25 cellular contexts compared by ENCODE assay signal in genomic region chr11:15175780-15176179, GRCh38.
"Had no signal": no experiment of that assay in that cellular context is flagged by ENCODE, and none has a peak within 500 bp of the region (broad histone marks: within the 10 kb centered on the region; RNA-seq: fewer than 3 reads in every experiment).

No MANE protein-coding gene starts in this region.

- H3K4me1 ChIP-seq: breast epithelium, esophagus muscularis mucosa, left ventricle myocardium inferior, sigmoid colon had no signal

- H3K36me3 ChIP-seq: breast epithelium, esophagus muscularis mucosa, left ventricle myocardium inferior, ovary, sigmoid colon, tibial nerve had no signal

- H3K27ac ChIP-seq: breast epithelium, esophagus muscularis mucosa, left ventricle myocardium inferior, ovary, sigmoid colon, tibial nerve had no signal

- H3K27me3 ChIP-seq: breast epithelium, esophagus muscularis mucosa, ovary, sigmoid colon, tibial nerve had no signal

- DNase-seq: activated B cell treated with CpG ODN at 0.5 μM for 24 hours; activated CD4-positive, alpha-beta T cell treated with anti-CD3 and anti-CD28 coated beads, Interleukin-2, amount 50 U/mL, for 1 hour; activated CD8-positive, alpha-beta memory T cell treated with anti-CD3 and anti-CD28 coated beads, Interleukin-2, amount 10 ng/mL, durations not matched to agents 7 days and 5 days; activated CD8-positive, alpha-beta T cell treated with anti-CD3 and anti-CD28 coated beads for 36 hours; activated naive CD8-positive, alpha-beta T cell treated with anti-CD3 and anti-CD28 coated beads, Interleukin-2, amount 50 U/mL, for 24 hours; activated T-cell treated with anti-CD3 and anti-CD28 coated beads, Interleukin-2, amount 50 U/mL, for 48 hours; amygdala; central memory CD4-positive, alpha-beta T cell; kidney; left ventricle myocardium inferior; mesendoderm; ovary; retina; sigmoid colon; stimulated activated CD4-positive, alpha-beta T cell treated with anti-CD3 and anti-CD28 coated beads, Interleukin-1b, Interleukin-23, amount 100 ng/mL, for 48 hours; stimulated activated CD4-positive, alpha-beta T cell treated with anti-CD3 and anti-CD28 coated beads, Interleukin-4, amount 100 ng/mL, for 4 hours; stimulated activated CD8-positive, alpha-beta memory T cell treated with anti-CD3 and anti-CD28 coated beads, Interleukin-4, amount 100 ng/mL, for 48 hours; stimulated activated naive B cell treated with anti-CD40 and anti-IgM and Interleukin-4, amounts not matched to agents 10 μg/mL and 1 μg/mL and 100 μg/mL, for 72 hours; T-helper 17 cell had no signal

- ATAC-seq: activated CD8-positive, alpha-beta memory T cell treated with anti-CD3 and anti-CD28 coated beads, Interleukin-2, amount 10 ng/mL, durations not matched to agents 7 days and 5 days; activated CD8-positive, alpha-beta T cell treated with anti-CD3 and anti-CD28 coated beads for 36 hours; activated naive CD8-positive, alpha-beta T cell treated with anti-CD3 and anti-CD28 coated beads, Interleukin-2, amount 50 U/mL, for 24 hours; stimulated activated naive B cell treated with anti-CD40 and anti-IgM and Interleukin-4, amounts not matched to agents 10 μg/mL and 1 μg/mL and 100 μg/mL, for 72 hours; T-helper 17 cell had no signal

- H3K4me2 ChIP-seq: smooth muscle cell had no signal

- FAIRE-seq: frontal cortex, kidney had no signal

- H3K4me3 ChIP-seq: breast epithelium, esophagus muscularis mucosa, left ventricle myocardium inferior, lung, ovary, sigmoid colon, smooth muscle cell, tibial nerve had no signal

- H3K9me3 ChIP-seq: breast epithelium, esophagus muscularis mucosa, left ventricle myocardium inferior, ovary, sigmoid colon, tibial nerve had no signal
